In the genomic region with DNA sequence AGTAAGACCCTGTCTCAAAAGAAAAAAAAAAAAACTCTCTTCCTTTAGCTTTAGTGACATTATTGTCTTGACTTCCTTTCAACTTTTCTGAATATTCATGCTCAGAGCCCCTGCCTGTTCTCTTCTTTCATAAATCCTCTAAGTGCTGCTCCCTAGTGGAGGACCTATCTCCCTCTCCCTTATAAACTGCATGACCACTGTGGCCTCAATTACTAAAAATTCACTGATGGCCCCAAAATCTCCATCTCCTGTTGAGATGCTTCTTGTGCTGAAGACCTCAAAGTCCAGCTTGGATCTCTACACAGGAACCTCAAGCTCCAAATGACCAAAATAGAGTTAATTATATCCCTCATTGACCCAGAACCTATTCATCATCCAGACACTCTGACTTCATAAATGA, we compare ENCODE assay signal across 1 cellular context.
TF ChIP-seq lines count a peak whose summit lies in the region.

No MANE protein-coding gene starts in this region.

TF ChIP-seq in H1, 55 proteins besides CTCF, POLR2A, EP300 and RAD21:
- TF ChIP-seq, protein P1, sequence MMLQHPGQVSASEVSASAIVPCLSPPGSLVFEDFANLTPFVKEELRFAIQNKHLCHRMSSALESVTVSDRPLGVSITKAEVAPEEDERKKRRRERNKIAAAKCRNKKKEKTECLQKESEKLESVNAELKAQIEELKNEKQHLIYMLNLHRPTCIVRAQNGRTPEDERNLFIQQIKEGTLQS (IDR thresholded peaks at IDR 0.05; ENCODE audit: insufficient read depth, low read depth, low read length): no peak
- TF ChIP-seq CREB1 (IDR thresholded peaks at IDR 0.05): no peak
- TF ChIP-seq JUND (IDR thresholded peaks at IDR 0.05; ENCODE audit: low read length): no peak
- TF ChIP-seq BRCA1 (IDR thresholded peaks at IDR 0.05; ENCODE audit: low read depth, low read length): no peak
- TF ChIP-seq TAF7 (optimal IDR thresholded peaks at IDR 0.05; ENCODE audit: borderline replicate concordance, low read depth, low read length): no peak
- TF ChIP-seq RXRA (IDR thresholded peaks at IDR 0.05; ENCODE audit: insufficient read depth, low read depth, low read length): no peak
- TF ChIP-seq KDM4A (IDR thresholded peaks at IDR 0.05; ENCODE audit: low read depth, low read length, severe bottlenecking): no peak
- no peak for TF ChIP-seq CTBP2 (IDR thresholded peaks at IDR 0.05; ENCODE audit: borderline replicate concordance, insufficient read depth, insufficient read length, low read length)
- no peak for TF ChIP-seq KDM5A (IDR thresholded peaks at IDR 0.05; ENCODE audit: low read length)
- TF ChIP-seq GABPA (IDR thresholded peaks at IDR 0.05; ENCODE audit: borderline replicate concordance, insufficient read depth, low read length): no peak
- no peak for TF ChIP-seq SP1 (IDR thresholded peaks at IDR 0.05; ENCODE audit: low read depth, low read length)
- no peak for TF ChIP-seq CHD1 (IDR thresholded peaks at IDR 0.05; ENCODE audit: low read depth, low read length)
- TF ChIP-seq, protein P2, sequence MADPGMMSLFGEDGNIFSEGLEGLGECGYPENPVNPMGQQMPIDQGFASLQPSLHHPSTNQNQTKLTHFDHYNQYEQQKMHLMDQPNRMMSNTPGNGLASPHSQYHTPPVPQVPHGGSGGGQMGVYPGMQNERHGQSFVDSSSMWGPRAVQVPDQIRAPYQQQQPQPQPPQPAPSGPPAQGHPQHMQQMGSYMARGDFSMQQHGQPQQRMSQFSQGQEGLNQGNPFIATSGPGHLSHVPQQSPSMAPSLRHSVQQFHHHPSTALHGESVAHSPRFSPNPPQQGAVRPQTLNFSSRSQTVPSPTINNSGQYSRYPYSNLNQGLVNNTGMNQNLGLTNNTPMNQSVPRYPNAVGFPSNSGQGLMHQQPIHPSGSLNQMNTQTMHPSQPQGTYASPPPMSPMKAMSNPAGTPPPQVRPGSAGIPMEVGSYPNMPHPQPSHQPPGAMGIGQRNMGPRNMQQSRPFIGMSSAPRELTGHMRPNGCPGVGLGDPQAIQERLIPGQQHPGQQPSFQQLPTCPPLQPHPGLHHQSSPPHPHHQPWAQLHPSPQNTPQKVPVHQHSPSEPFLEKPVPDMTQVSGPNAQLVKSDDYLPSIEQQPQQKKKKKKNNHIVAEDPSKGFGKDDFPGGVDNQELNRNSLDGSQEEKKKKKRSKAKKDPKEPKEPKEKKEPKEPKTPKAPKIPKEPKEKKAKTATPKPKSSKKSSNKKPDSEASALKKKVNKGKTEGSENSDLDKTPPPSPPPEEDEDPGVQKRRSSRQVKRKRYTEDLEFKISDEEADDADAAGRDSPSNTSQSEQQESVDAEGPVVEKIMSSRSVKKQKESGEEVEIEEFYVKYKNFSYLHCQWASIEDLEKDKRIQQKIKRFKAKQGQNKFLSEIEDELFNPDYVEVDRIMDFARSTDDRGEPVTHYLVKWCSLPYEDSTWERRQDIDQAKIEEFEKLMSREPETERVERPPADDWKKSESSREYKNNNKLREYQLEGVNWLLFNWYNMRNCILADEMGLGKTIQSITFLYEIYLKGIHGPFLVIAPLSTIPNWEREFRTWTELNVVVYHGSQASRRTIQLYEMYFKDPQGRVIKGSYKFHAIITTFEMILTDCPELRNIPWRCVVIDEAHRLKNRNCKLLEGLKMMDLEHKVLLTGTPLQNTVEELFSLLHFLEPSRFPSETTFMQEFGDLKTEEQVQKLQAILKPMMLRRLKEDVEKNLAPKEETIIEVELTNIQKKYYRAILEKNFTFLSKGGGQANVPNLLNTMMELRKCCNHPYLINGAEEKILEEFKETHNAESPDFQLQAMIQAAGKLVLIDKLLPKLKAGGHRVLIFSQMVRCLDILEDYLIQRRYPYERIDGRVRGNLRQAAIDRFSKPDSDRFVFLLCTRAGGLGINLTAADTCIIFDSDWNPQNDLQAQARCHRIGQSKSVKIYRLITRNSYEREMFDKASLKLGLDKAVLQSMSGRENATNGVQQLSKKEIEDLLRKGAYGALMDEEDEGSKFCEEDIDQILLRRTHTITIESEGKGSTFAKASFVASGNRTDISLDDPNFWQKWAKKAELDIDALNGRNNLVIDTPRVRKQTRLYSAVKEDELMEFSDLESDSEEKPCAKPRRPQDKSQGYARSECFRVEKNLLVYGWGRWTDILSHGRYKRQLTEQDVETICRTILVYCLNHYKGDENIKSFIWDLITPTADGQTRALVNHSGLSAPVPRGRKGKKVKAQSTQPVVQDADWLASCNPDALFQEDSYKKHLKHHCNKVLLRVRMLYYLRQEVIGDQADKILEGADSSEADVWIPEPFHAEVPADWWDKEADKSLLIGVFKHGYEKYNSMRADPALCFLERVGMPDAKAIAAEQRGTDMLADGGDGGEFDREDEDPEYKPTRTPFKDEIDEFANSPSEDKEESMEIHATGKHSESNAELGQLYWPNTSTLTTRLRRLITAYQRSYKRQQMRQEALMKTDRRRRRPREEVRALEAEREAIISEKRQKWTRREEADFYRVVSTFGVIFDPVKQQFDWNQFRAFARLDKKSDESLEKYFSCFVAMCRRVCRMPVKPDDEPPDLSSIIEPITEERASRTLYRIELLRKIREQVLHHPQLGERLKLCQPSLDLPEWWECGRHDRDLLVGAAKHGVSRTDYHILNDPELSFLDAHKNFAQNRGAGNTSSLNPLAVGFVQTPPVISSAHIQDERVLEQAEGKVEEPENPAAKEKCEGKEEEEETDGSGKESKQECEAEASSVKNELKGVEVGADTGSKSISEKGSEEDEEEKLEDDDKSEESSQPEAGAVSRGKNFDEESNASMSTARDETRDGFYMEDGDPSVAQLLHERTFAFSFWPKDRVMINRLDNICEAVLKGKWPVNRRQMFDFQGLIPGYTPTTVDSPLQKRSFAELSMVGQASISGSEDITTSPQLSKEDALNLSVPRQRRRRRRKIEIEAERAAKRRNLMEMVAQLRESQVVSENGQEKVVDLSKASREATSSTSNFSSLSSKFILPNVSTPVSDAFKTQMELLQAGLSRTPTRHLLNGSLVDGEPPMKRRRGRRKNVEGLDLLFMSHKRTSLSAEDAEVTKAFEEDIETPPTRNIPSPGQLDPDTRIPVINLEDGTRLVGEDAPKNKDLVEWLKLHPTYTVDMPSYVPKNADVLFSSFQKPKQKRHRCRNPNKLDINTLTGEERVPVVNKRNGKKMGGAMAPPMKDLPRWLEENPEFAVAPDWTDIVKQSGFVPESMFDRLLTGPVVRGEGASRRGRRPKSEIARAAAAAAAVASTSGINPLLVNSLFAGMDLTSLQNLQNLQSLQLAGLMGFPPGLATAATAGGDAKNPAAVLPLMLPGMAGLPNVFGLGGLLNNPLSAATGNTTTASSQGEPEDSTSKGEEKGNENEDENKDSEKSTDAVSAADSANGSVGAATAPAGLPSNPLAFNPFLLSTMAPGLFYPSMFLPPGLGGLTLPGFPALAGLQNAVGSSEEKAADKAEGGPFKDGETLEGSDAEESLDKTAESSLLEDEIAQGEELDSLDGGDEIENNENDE (IDR thresholded peaks at IDR 0.05; ENCODE audit: insufficient replicate concordance, low read length): no peak
- no peak for TF ChIP-seq TCF12 (IDR thresholded peaks at IDR 0.05; ENCODE audit: low read depth, low read length)
